ENCODE assay signal across 18 cellular contexts in the genomic region with DNA sequence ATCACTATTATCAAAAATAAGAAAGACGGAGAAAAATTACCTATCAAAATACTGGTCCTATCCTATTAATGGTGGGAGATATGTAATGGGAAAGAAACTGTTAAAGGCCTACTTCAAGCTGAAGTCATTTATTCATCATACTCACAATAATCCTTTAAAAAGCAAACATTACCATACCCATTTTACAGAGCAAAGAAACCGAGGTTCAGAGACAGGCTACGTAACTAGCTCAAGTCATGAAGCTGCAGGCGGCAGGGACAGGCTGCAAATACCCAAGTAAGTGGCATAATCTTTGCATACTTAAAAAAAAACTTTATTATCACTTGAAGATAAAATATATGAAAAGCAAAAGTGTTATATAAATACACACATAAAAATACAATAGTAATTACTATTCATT. TPM values are rescaled to one million over a fixed set of nuclear protein-coding genes. Genes with fewer than 3 reads are reported as not detected.
A peak's percentile ranks its signal among the peaks of the same experiment; 100 is the strongest.
DNase-seq lines count a peak whose midpoint lies in the region; ATAC-seq, FAIRE-seq and TF ChIP-seq lines count a peak whose summit lies in the region.
"Had no signal": no experiment of that assay in that cellular context is flagged by ENCODE, and none has a peak within 500 bp of the region (broad histone marks: within the 10 kb centered on the region; RNA-seq: fewer than 3 reads in every experiment).

No MANE protein-coding gene starts in this region.

- BruUV-seq in PC-9 (replicated peaks; lab: Mats Ljungman, UMichigan), result no TSS peak

- H3K36me3 ChIP-seq in PC-9 (ENCODE audit: low read depth), result no peaks in the 10 kb centered on the region
- H3K36me3 ChIP-seq in psoas muscle (ENCODE audit: insufficient read depth in 1 of 2, low read depth in 1 of 2), result no peaks in the 10 kb centered on the region
- H3K36me3 ChIP-seq in HAP-1 (replicated peaks), result no peaks in the 10 kb centered on the region

- H3K4me1 Mint-ChIP-seq in CD4-positive, alpha-beta T cell (ENCODE audit: low read depth), result peaks cover 52% of the 10 kb centered on the region

- H3K9me2 ChIP-seq in PC-9 (ENCODE audit: insufficient read depth), result no peaks in the 10 kb centered on the region

- H3K9me3 Mint-ChIP-seq in CD4-positive, alpha-beta T cell, result no peaks in the 10 kb centered on the region
- H3K9me3 Mint-ChIP-seq: activated B cell treated with CpG ODN at 0.5 μM for 24 hours, GM23338 had no signal

- no peaks in the 10 kb centered on the region for H3K27me3 Mint-ChIP-seq in CD4-positive, alpha-beta T cell
- H3K27me3 Mint-ChIP-seq: activated B cell treated with CpG ODN at 0.5 μM for 24 hours; stimulated activated naive CD8-positive, alpha-beta T cell treated with anti-CD3 and anti-CD28 coated beads, Interleukin-15, amount 100 ng/mL, for 72 hours had no signal

- H3K4me2 ChIP-seq in PC-9, result peak overlapping the region; percentile 90
- H3K4me2 ChIP-seq: KMS-11 had no signal

- H3K4me3 ChIP-seq in PC-9, result peak overlapping the region; percentile 92; the same call in 1 of the 2 replicates
- peak overlapping the region; percentile 89 for H3K4me3 ChIP-seq in psoas muscle
- no peak overlapping the region for H3K4me3 ChIP-seq in HAP-1

- POLR2A ChIA-PET in CD4-positive, alpha-beta T cell (lab: Charles Lee), result no interaction called here
- POLR2A ChIA-PET in PC-9 (lab: Charles Lee; ENCODE audit: unreplicated experiment), result interaction anchor here (0.7 kb wide), 1 partner anchor 10 kb away, joined by 4 read pairs; no protein-coding TSS in a partner anchor

- H3F3A ChIP-seq in PC-9 (ENCODE audit: insufficient read depth, low read depth), result peaks cover 12% of the 10 kb centered on the region

- DNase-seq in CD4-positive, alpha-beta T cell, result no peak
- DNase-seq in PC-9 (no peak), psoas muscle (no peak), HAP-1 (ENCODE audit: low spot score in 2 of 2) (no peak), anterior cingulate cortex (lab: John Stamatoyannopoulos, UW) (no peak)
- no peak for DNase-seq in effector CD4-positive, alpha-beta T cell
- DNase-seq: activated B cell treated with CpG ODN at 0.5 μM for 24 hours; activated gamma-delta T cell treated with Interleukin-2 at 50 U/mL for 16 hours; dorsolateral prefrontal cortex; hypothalamus; NCI-H1436 treated with DMSO at 0.1 percent for 48 hours; NCI-H2227 treated with DMSO at 0.1 percent for 48 hours; stimulated activated naive CD8-positive, alpha-beta T cell treated with anti-CD3 and anti-CD28 coated beads, Interleukin-15, amount 100 ng/mL, for 72 hours had no signal

- H3K9me3 ChIP-seq in CD4-positive, alpha-beta T cell (ENCODE audit: control insufficient read depth, low read length), result no peaks in the 10 kb centered on the region
- H3K9me3 ChIP-seq in PC-9 (ENCODE audit: insufficient read depth, low read depth) (no peaks in the 10 kb centered on the region), psoas muscle (no peaks in the 10 kb centered on the region), HAP-1 (no peaks in the 10 kb centered on the region)

- H3K4me1 ChIP-seq in PC-9 (replicated peaks; ENCODE audit: insufficient read depth), result peaks cover 26% of the 10 kb centered on the region
- H3K4me1 ChIP-seq in psoas muscle, result peaks cover 66% of the 10 kb centered on the region
- peaks cover 16% of the 10 kb centered on the region for H3K4me1 ChIP-seq in HAP-1

- TF ChIP-seq CTCF in CD4-positive, alpha-beta T cell (IDR thresholded peaks at IDR 0.05), result no peak
- no peak for TF ChIP-seq CTCF in PC-9 (conservative IDR thresholded peaks at IDR 0.05)
- TF ChIP-seq CTCF in psoas muscle (IDR thresholded peaks at IDR 0.05), result no peak

- no peaks in the 10 kb centered on the region for H3K27me3 ChIP-seq in CD4-positive, alpha-beta T cell (ENCODE audit: control insufficient read depth, insufficient read depth, low read length)
- H3K27me3 ChIP-seq in PC-9 (ENCODE audit: insufficient read depth, low read depth) (no peaks in the 10 kb centered on the region), psoas muscle (ENCODE audit: insufficient read depth in 3 of 3, low read length in 2 of 3) (no peaks in the 10 kb centered on the region), HAP-1 (ENCODE audit: low read depth) (no peaks in the 10 kb centered on the region)
- H3K27me3 ChIP-seq: dorsolateral prefrontal cortex had no signal

- ATAC-seq in CD4-positive, alpha-beta T cell (ENCODE audit: poor library complexity), result no peak
- no peak for ATAC-seq in psoas muscle
- ATAC-seq: GM23338; left colon; stimulated activated naive CD8-positive, alpha-beta T cell treated with anti-CD3 and anti-CD28 coated beads, Interleukin-15, amount 100 ng/mL, for 72 hours had no signal

- H2AFZ ChIP-seq in PC-9, result no peak overlapping the region
- H2AFZ ChIP-seq: GM23338 had no signal

- WGBS in psoas muscle, 3 donors, result 88 to 92% (median 90%) methylated on average over 4 of the region's 4 CpGs

- peaks cover 28% of the 10 kb centered on the region for H3K79me2 ChIP-seq in PC-9 (ENCODE audit: low read depth)

- CTCF ChIA-PET in CD4-positive, alpha-beta T cell (lab: Charles Lee), result no interaction called here
- CTCF ChIA-PET in PC-9 (lab: Charles Lee), result no interaction called here

- in situ Hi-C loops in HAP-1 (cut with MboI; ENCODE audit: low sequenced_read_pairs), result no loop called here

- peaks cover 8% of the 10 kb centered on the region for H3K36me3 Mint-ChIP-seq in CD4-positive, alpha-beta T cell (ENCODE audit: low read depth)

- H3K27ac Mint-ChIP-seq in CD4-positive, alpha-beta T cell, result peak overlapping the region; percentile 85
- H3K27ac Mint-ChIP-seq: activated B cell treated with CpG ODN at 0.5 μM for 24 hours, GM23338 had no signal

- intact Hi-C loops in CD4-positive, alpha-beta T cell (cut with DNase I, micrococcal nuclease), result loop anchor here (2.0 to 10.0 kb wide), 6 partner anchors 415 to 1915 kb away; partner anchors contain the start of genes CFAP61 (in 1 of the 2), CRNKL1 (in 1 of the 2), KIZ (in 1 of the 2) and NAA20 (in 1 of the 2)
- intact Hi-C loops in PC-9 (cut with micrococcal nuclease; ENCODE audit: unreplicated experiment), result loop anchor here (5.0 kb wide), 1 partner anchor 658 kb away; the partner anchor contains the start of genes CFAP61 and CRNKL1
- intact Hi-C loops in psoas muscle (cut with DNase I), result loop anchor here (5.0 kb wide), 3 partner anchors 43 to 72 kb away; no protein-coding TSS in a partner anchor

- H4K20me1 ChIP-seq in PC-9 (ENCODE audit: insufficient read depth), result no peaks in the 10 kb centered on the region

- H3K27ac ChIP-seq in CD4-positive, alpha-beta T cell (ENCODE audit: low read depth, low read length), result no peak overlapping the region
- H3K27ac ChIP-seq in PC-9 (no peak overlapping the region), psoas muscle (peak overlapping the region; percentile 91)
- H3K27ac ChIP-seq: KMS-11 had no signal

- peak; percentile 87 for FAIRE-seq in islet of Langerhans (lab: Jason Lieb, UNC)
- FAIRE-seq: GM12892 had no signal

- peak overlapping the region; percentile 98 for H3K4me3 Mint-ChIP-seq in CD4-positive, alpha-beta T cell
- H3K4me3 Mint-ChIP-seq: GM23338 had no signal

RNA-seq across cellular contexts. Expression of gene RALGAPA2, which starts 2.6 kb away (rescaled TPM):
- total RNA-seq in CD4-positive, alpha-beta T cell, result 10 to 100 TPM; 21.2 to 21.9 TPM
- total RNA-seq in PC-9 (2021) (19.2 and 28.7 TPM in 2 replicates), psoas muscle (10 to 100 TPM; 51.1 to 75.5 (median 71.4) TPM)
- polyA plus RNA-seq in psoas muscle, result 10 to 100 TPM; 12.2 to 49.3 (median 24.1) TPM
